ENCODE assay signal across 18 cellular contexts in the genomic region with DNA sequence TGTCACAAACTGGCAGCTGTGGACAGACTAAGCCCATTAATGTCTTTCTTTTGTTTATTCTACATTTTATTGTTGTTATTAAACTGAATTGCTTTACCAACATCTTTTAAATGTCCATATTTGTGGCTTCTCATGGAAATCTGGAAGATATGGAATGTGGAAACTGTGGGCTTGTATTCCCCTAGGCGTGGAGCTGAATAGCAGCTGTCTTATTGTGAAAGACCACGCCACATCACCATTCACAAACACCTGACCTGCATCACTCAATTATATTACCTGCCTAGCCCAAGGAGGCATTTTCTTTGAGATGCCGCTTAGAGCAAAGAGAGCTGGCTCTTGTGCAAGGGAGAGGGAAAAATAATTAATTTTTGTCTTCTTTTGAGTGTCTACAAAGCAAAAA.
DNase-seq lines count a peak whose midpoint lies in the region; TF ChIP-seq lines count a peak whose summit lies in the region.
"Had no signal": no experiment of that assay in that cellular context is flagged by ENCODE, and none has a peak within 500 bp of the region (broad histone marks: within the 10 kb centered on the region; RNA-seq: fewer than 3 reads in every experiment).

No MANE protein-coding gene starts in this region.

- no peak overlapping the region for H3K9ac ChIP-seq in trophoblast cell (ENCODE audit: low read length)
- H3K9ac ChIP-seq: BLaER1 treated with 17β-estradiol and CSF1 and Interleukin-3, amounts not matched to agents 10 nM and 100 nM had no signal

- H3K79me2 ChIP-seq in trophoblast cell (ENCODE audit: control insufficient read depth, insufficient read depth, low read length, poor library complexity) = no peaks in the 10 kb centered on the region

- no peak overlapping the region for H4K8ac ChIP-seq in trophoblast cell (ENCODE audit: low read depth, low read length)

- H3K4me3 ChIP-seq in BJ (ENCODE audit: low read depth, low read length) = no peak overlapping the region
- no peak overlapping the region for H3K4me3 ChIP-seq in epithelial cell of esophagus (ENCODE audit: low read length)
- no peak overlapping the region for H3K4me3 ChIP-seq in trophoblast cell (ENCODE audit: low read depth, low read length)
- H3K4me3 ChIP-seq: BLaER1 treated with 17β-estradiol and CSF1 and Interleukin-3, amounts not matched to agents 10 nM and 100 nM; SJCRH30 had no signal

- no peak overlapping the region for H2AK5ac ChIP-seq in trophoblast cell (ENCODE audit: low read length)

- H3K27me3 ChIP-seq in BJ (ENCODE audit: control insufficient read depth, insufficient read depth, low read length) = no peaks in the 10 kb centered on the region
- no peaks in the 10 kb centered on the region for H3K27me3 ChIP-seq in trophoblast cell (ENCODE audit: insufficient read depth, low read length)
- H3K27me3 ChIP-seq: BLaER1 treated with 17β-estradiol and CSF1 and Interleukin-3, amounts not matched to agents 10 nM and 100 nM; SJCRH30 had no signal

- DNase-seq in BJ (ENCODE audit: low read depth) (peak; percentile 19), LHCN-M2 (ENCODE audit: low read depth) (peak; percentile 85), epithelial cell of esophagus (ENCODE audit: low read depth) (peak; percentile 12), trophoblast cell (peak; percentile 82 to 89), NCI-H1436 treated with DMSO at 0.1 percent for 48 hours (lab: John Stamatoyannopoulos, UW) (no peak)
- DNase-seq in activated CD4-positive, CD25-positive, alpha-beta regulatory T cell (lab: John Stamatoyannopoulos, UW) = no peak
- DNase-seq in stimulated activated CD4-positive, alpha-beta T cell treated with anti-CD3 and anti-CD28 coated beads, Interleukin-2, amount 100 ng/mL, for 24 hours = no peak
- DNase-seq: Caco-2; CD4-positive, alpha-beta memory T cell; DMS 273 treated with DMSO at 0.1 percent for 48 hours; DMS79 treated with DMSO at 0.1 percent for 48 hours; Kasumi-1; NCI-H1092 treated with DMSO at 0.1 percent for 48 hours; NCI-H1694; NCI-H2081 treated with DMSO at 0.1 percent for 48 hours; NCI-H774 had no signal

- no peak overlapping the region for H2BK120ac ChIP-seq in trophoblast cell (ENCODE audit: insufficient read depth, low read length, poor library complexity)

- H3K23ac ChIP-seq in trophoblast cell (ENCODE audit: low read length) = no peak overlapping the region

- H3K4me1 ChIP-seq in trophoblast cell (ENCODE audit: control insufficient read depth in 1 of 2, insufficient read depth in 2 of 2, low read length in 2 of 2) = no peaks in the 10 kb centered on the region
- H3K4me1 ChIP-seq: Caco-2, SJCRH30 had no signal

- no peak overlapping the region for H3K4ac ChIP-seq in trophoblast cell (ENCODE audit: low read depth, low read length)

- no peak overlapping the region for H4K12ac ChIP-seq in trophoblast cell (ENCODE audit: low read depth, low read length)

- no peak overlapping the region for H2AFZ ChIP-seq in trophoblast cell (ENCODE audit: insufficient read depth, low read length, poor library complexity)

- TF ChIP-seq CTCF in BJ (IDR thresholded peaks at IDR 0.05; ENCODE audit: insufficient read depth, low read depth, low read length) (no peak), epithelial cell of esophagus (IDR thresholded peaks at IDR 0.05; ENCODE audit: insufficient read depth, low read depth, low read length, missing control alignments) (no peak)

- H3K4me2 ChIP-seq in trophoblast cell (ENCODE audit: low read length) = no peak overlapping the region
- H3K4me2 ChIP-seq: BLaER1 treated with 17β-estradiol and CSF1 and Interleukin-3, amounts not matched to agents 10 nM and 100 nM had no signal

- H4K91ac ChIP-seq in trophoblast cell (ENCODE audit: low read depth, low read length) = no peak overlapping the region

- WGBS in trophoblast cell (ENCODE audit: extremely low coverage, insufficient coverage, insufficient read length) = no CpG with 5 or more reads among the region's 3 CpGs

- no peak overlapping the region for H3K14ac ChIP-seq in trophoblast cell (ENCODE audit: low read length)

- no peak overlapping the region for H2BK12ac ChIP-seq in trophoblast cell (ENCODE audit: low read length)

- H3K9me3 ChIP-seq in trophoblast cell (ENCODE audit: insufficient read depth, low read depth, low read length) = no peaks in the 10 kb centered on the region
- H3K9me3 ChIP-seq: BLaER1 treated with 17β-estradiol and CSF1 and Interleukin-3, amounts not matched to agents 10 nM and 100 nM; Caco-2; SJCRH30 had no signal

- H3K79me1 ChIP-seq in trophoblast cell (ENCODE audit: low read length) = no peaks in the 10 kb centered on the region

- no peak overlapping the region for H3K18ac ChIP-seq in trophoblast cell (ENCODE audit: low read length)

- H3K36me3 ChIP-seq in BJ (ENCODE audit: control insufficient read depth, insufficient read depth, low read length) = no peaks in the 10 kb centered on the region
- no peaks in the 10 kb centered on the region for H3K36me3 ChIP-seq in trophoblast cell (ENCODE audit: control insufficient read depth in 1 of 2, insufficient read depth in 2 of 2, low read length in 2 of 2)
- H3K36me3 ChIP-seq: BLaER1 treated with 17β-estradiol and CSF1 and Interleukin-3, amounts not matched to agents 10 nM and 100 nM; SJCRH30 had no signal

- no peak overlapping the region for H3K27ac ChIP-seq in trophoblast cell (ENCODE audit: low read depth, low read length)
- H3K27ac ChIP-seq: BLaER1 treated with 17β-estradiol and CSF1 and Interleukin-3, amounts not matched to agents 10 nM and 100 nM; SJCRH30 had no signal

- no peak overlapping the region for H2BK5ac ChIP-seq in trophoblast cell (ENCODE audit: low read depth, low read length, poor library complexity)

- POLR2A ChIA-PET in BJ (lab: Charles Lee) = no interaction called here

- CTCF ChIA-PET in BJ (lab: Yijun Ruan, JAX) = no interaction called here

Comparison
In these comparisons a context has a peak if more than half of its experiments do, and no peak if none do; other contexts are left out.
1. DNase-seq: peak in BJ (single experiment), LHCN-M2 (single experiment), epithelial cell of esophagus (single experiment) and trophoblast cell (2 of 2); none in activated CD4-positive, CD25-positive, alpha-beta regulatory T cell (0 of 4), stimulated activated CD4-positive, alpha-beta T cell treated with anti-CD3 and anti-CD28 coated beads, Interleukin-2, amount 100 ng/mL, for 24 hours (0 of 2) and NCI-H1436 treated with DMSO at 0.1 percent for 48 hours (single experiment).